In genomic region chr13:40536443-40537113, GRCh38 we compare ENCODE assay signal across 1 cellular context.
A peak's percentile ranks its signal among the peaks of the same experiment; 100 is the strongest.
TF ChIP-seq lines count a peak whose summit lies in the region.

No MANE protein-coding gene starts in this region.

TF ChIP-seq in HepG2, 621 proteins besides CTCF, POLR2A, EP300 and RAD21 (continued from another document and continues in another):
- TF ChIP-seq ZNF709 (CRISPR knock-in tag; IDR thresholded peaks at IDR 0.05) (peak; percentile 71; the same call in 1 of the 2 replicates), RFX3 (CRISPR knock-in tag; IDR thresholded peaks at IDR 0.05) (no peak), HNF4A (CRISPR knock-in tag; IDR thresholded peaks at IDR 0.05) (peak; percentile 97), ATF7-NPFF (CRISPR knock-in tag; IDR thresholded peaks at IDR 0.05; ENCODE audit: low read depth) (0 out of 2 replicates have a peak, but pooled peaks have one; percentile 58), ZNF143 (CRISPR knock-in tag; IDR thresholded peaks at IDR 0.05) (no peak), PAX8 (CRISPR knock-in tag; IDR thresholded peaks at IDR 0.05; ENCODE audit: borderline replicate concordance) (no peak), ERF (CRISPR knock-in tag; IDR thresholded peaks at IDR 0.05) (peak; percentile 73; the same call in 1 of the 2 replicates), NFKBIZ (CRISPR knock-in tag; IDR thresholded peaks at IDR 0.05) (no peak), JUN (CRISPR knock-in tag; IDR thresholded peaks at IDR 0.05) (no peak), BHLHE40 (IDR thresholded peaks at IDR 0.05; ENCODE audit: low read length) (peak; percentile 34; the same call in 1 of the 2 replicates), ZNF256 (CRISPR knock-in tag; conservative IDR thresholded peaks at IDR 0.05) (no peak), KLF16 (CRISPR knock-in tag; IDR thresholded peaks at IDR 0.05) (no peak; a peak in 1 of 4 replicates), NCOA2 (CRISPR knock-in tag; IDR thresholded peaks at IDR 0.05) (peak; percentile 64; the same call in 1 of the 2 replicates), ZBTB37 (CRISPR knock-in tag; IDR thresholded peaks at IDR 0.05) (peak; percentile 82), ZNF605 (CRISPR knock-in tag; IDR thresholded peaks at IDR 0.05) (0 out of 2 replicates have a peak, but pooled peaks have one; percentile 19), IKZF4 (CRISPR knock-in tag; IDR thresholded peaks at IDR 0.05; ENCODE audit: borderline replicate concordance, low read depth, not compliant biosample characterization) (no peak), ZNF788 (CRISPR knock-in tag; IDR thresholded peaks at IDR 0.05; ENCODE audit: borderline replicate concordance) (peak; percentile 46; the same call in 1 of the 2 replicates), CHCHD3 (CRISPR knock-in tag; IDR thresholded peaks at IDR 0.05) (no peak), ZNF496 (CRISPR knock-in tag; IDR thresholded peaks at IDR 0.05; ENCODE audit: insufficient replicate concordance) (no peak), ZNF512 (CRISPR knock-in tag; IDR thresholded peaks at IDR 0.05) (no peak), SNAPC4 (CRISPR knock-in tag; IDR thresholded peaks at IDR 0.05) (peak; percentile 61; the same call in 1 of the 2 replicates), ATAD3A (CRISPR knock-in tag; IDR thresholded peaks at IDR 0.05) (no peak), ZNF274 (CRISPR knock-in tag; IDR thresholded peaks at IDR 0.05) (no peak), ZNF691 (CRISPR knock-in tag; IDR thresholded peaks at IDR 0.05; ENCODE audit: borderline replicate concordance, low read depth) (peak; percentile 56; the same call in 1 of the 2 replicates), ZNF296 (CRISPR knock-in tag; conservative IDR thresholded peaks at IDR 0.05) (no peak), ZNF609 (CRISPR knock-in tag; IDR thresholded peaks at IDR 0.05; ENCODE audit: borderline replicate concordance) (peak; percentile 90), ELF3 (CRISPR knock-in tag; IDR thresholded peaks at IDR 0.05) (peak; percentile 67), CBX5 (CRISPR knock-in tag; IDR thresholded peaks at IDR 0.05; ENCODE audit: borderline replicate concordance) (no peak; the same call in 1 of the 2 replicates), ZBTB33 (CRISPR knock-in tag; IDR thresholded peaks at IDR 0.05) (no peak), NFIB (CRISPR knock-in tag; IDR thresholded peaks at IDR 0.05; ENCODE audit: borderline replicate concordance) (no peak), MYC (CRISPR knock-in tag; IDR thresholded peaks at IDR 0.05; ENCODE audit: borderline replicate concordance) (peak; percentile 82; the same call in 1 of the 2 replicates), U2AF2 (IDR thresholded peaks at IDR 0.05; ENCODE audit: low read depth, low read length) (no peak), DNMT1 (CRISPR knock-in tag; IDR thresholded peaks at IDR 0.05) (no peak), ESRRA (CRISPR knock-in tag; IDR thresholded peaks at IDR 0.05; ENCODE audit: low read depth) (peak; percentile 89), ZNF773 (CRISPR knock-in tag; IDR thresholded peaks at IDR 0.05; ENCODE audit: borderline replicate concordance) (no peak), FOXA1 (IDR thresholded peaks at IDR 0.05) (no peak), FOXA1 (CRISPR knock-in tag; IDR thresholded peaks at IDR 0.05) (peak; percentile 57; the same call in 1 of the 2 replicates), ZEB1 (IDR thresholded peaks at IDR 0.05; ENCODE audit: insufficient replicate concordance, low read depth) (peak; percentile 90), ZNF629 (CRISPR knock-in tag; conservative IDR thresholded peaks at IDR 0.05) (0 out of 2 replicates have a peak, but pooled peaks have one; percentile 10), ZNF33A (CRISPR knock-in tag; IDR thresholded peaks at IDR 0.05; ENCODE audit: borderline replicate concordance) (no peak), ZNF850 (CRISPR knock-in tag; conservative IDR thresholded peaks at IDR 0.05) (no peak), USF2 (IDR thresholded peaks at IDR 0.05; ENCODE audit: low read depth, low read length) (no peak), USF2 (CRISPR knock-in tag; IDR thresholded peaks at IDR 0.05; ENCODE audit: borderline replicate concordance) (no peak), ATF7 (IDR thresholded peaks at IDR 0.05) (no peak), ATF7 (CRISPR knock-in tag; IDR thresholded peaks at IDR 0.05) (0 out of 2 replicates have a peak, but pooled peaks have one; percentile 38), ETV5 (CRISPR knock-in tag; IDR thresholded peaks at IDR 0.05; ENCODE audit: borderline replicate concordance) (peak; percentile 76; the same call in 1 of the 2 replicates), TRIM24 (CRISPR knock-in tag; IDR thresholded peaks at IDR 0.05) (no peak), REPIN1 (CRISPR knock-in tag; IDR thresholded peaks at IDR 0.05; ENCODE audit: borderline replicate concordance, low read depth) (peak; percentile 30; the same call in 1 of the 2 replicates)
